Comparison of ENCODE assay signal across 18 cellular contexts in the genomic region with DNA sequence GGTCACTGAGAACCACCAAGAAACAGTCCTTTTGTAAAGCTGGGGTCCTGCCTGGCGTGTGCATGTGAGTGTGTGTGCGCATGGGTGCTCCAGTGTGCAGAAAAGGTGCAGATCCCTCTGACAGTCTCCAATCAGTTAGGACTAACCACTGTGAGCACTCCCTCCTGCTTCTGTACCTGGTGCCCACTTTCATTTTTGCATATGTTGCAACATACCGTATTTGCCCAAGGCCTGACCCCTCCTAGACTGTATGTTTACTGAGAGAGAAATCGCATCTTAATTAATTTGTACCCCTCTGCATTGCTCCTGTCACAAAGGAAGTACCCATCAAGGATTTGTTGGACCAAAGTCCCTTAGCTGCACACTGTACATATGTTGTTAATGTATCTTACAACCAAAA. TPM values are rescaled to one million over a fixed set of nuclear protein-coding genes. Genes with fewer than 3 reads are reported as not detected.
DNase-seq lines count a peak whose midpoint lies in the region; ATAC-seq, FAIRE-seq and TF ChIP-seq lines count a peak whose summit lies in the region.
"Had no signal": no experiment of that assay in that cellular context is flagged by ENCODE, and none has a peak within 500 bp of the region (broad histone marks: within the 10 kb centered on the region; RNA-seq: fewer than 3 reads in every experiment).

No MANE protein-coding gene starts in this region.

- TF ChIP-seq EP300 in K562 (IDR thresholded peaks at IDR 0.05; ENCODE audit: low read length) = no peak

- TF ChIP-seq POLR2A in K562 (conservative IDR thresholded peaks at IDR 0.05) = no peak

- H3K9me1 ChIP-seq in K562 (ENCODE audit: control insufficient read depth, insufficient read depth, low read length) = peaks cover 4% of the 10 kb centered on the region

- H2AFZ ChIP-seq in K562 (ENCODE audit: low read depth, low read length) = no peak overlapping the region
- H2AFZ ChIP-seq: GM23248 had no signal

- CTCF ChIA-PET in K562 (lab: Yijun Ruan, JAX; ENCODE audit: low intra/inter-chr PET ratio) = no interaction called here

- whole genome bisulfite sequencing in right cardiac atrium = 97% methylated on average over 4 of the region's 4 CpGs
- 95% methylated on average over 4 of the region's 4 CpGs for WGBS in K562 (ENCODE audit: insufficient coverage, low coverage, missing lambda C conversion rate)

- POLR2A ChIA-PET in K562 (lab: Yijun Ruan, JAX) = interaction anchor here (0.7 to 1.5 kb wide), 6 partner anchors 8 to 607 kb away, joined by 3 to 5 read pairs (median 3); no protein-coding TSS in a partner anchor

- in situ Hi-C loops in K562 (cut with MboI) = no loop called here

- H3K4me1 ChIP-seq in cardiac muscle cell (ENCODE audit: low read depth) = no peaks in the 10 kb centered on the region
- H3K4me1 ChIP-seq in right cardiac atrium (ENCODE audit: control insufficient read depth, insufficient read depth, low read length) = no peaks in the 10 kb centered on the region
- no peaks in the 10 kb centered on the region for H3K4me1 ChIP-seq in K562 (replicated peaks in 1 of 2; ENCODE audit: control insufficient read depth in 2 of 2, insufficient read depth in 2 of 2, low read length in 2 of 2)
- H3K4me1 ChIP-seq: BLaER1 treated with 17β-estradiol and CSF1 and Interleukin-3, amounts not matched to agents 10 nM and 100 nM had no signal

- H3K4me3 ChIP-seq in cardiac muscle cell (no peak overlapping the region), right cardiac atrium (ENCODE audit: low read length) (no peak overlapping the region), K562 (no peak overlapping the region)
- H3K4me3 ChIP-seq: BLaER1 treated with 17β-estradiol and CSF1 and Interleukin-3, amounts not matched to agents 10 nM and 100 nM; GM23248 had no signal

- no peak overlapping the region for H3K9ac ChIP-seq in K562 (ENCODE audit: insufficient read depth in 1 of 2, low read depth in 2 of 2, low read length in 2 of 2)
- H3K9ac ChIP-seq: BLaER1 treated with 17β-estradiol and CSF1 and Interleukin-3, amounts not matched to agents 10 nM and 100 nM; GM23248 had no signal

- FAIRE-seq in K562 (lab: Jason Lieb, UNC) = no peak
- FAIRE-seq: G401.6, GM12891, GM19239 had no signal

- 0 out of 2 replicates have a peak, but pooled peaks cover 3% of the 10 kb centered on the region for H4K20me1 ChIP-seq in K562 (replicated peaks; ENCODE audit: control insufficient read depth, insufficient read depth, low read length)

- H3K27me3 ChIP-seq in cardiac muscle cell = no peaks in the 10 kb centered on the region
- H3K27me3 ChIP-seq in right cardiac atrium (ENCODE audit: control insufficient read depth, insufficient read depth) = no peaks in the 10 kb centered on the region
- H3K27me3 ChIP-seq in K562 (ENCODE audit: control insufficient read depth in 2 of 2, insufficient read depth in 2 of 2, low read length in 2 of 2) = no peaks in the 10 kb centered on the region
- H3K27me3 ChIP-seq: BLaER1 treated with 17β-estradiol and CSF1 and Interleukin-3, amounts not matched to agents 10 nM and 100 nM had no signal

- ATAC-seq in right cardiac atrium = no peak
- peak; percentile 38; the same call in 2 of the 3 replicates for ATAC-seq in K562
- no peak for ATAC-seq in HG02642 (IDR thresholded peaks at IDR 0.05; ENCODE audit: poor library complexity, unreplicated experiment)
- ATAC-seq: CD8-positive, alpha-beta T cell had no signal

- H3K4me2 ChIP-seq in K562 (ENCODE audit: insufficient read depth, low read length) = no peak overlapping the region
- H3K4me2 ChIP-seq: BLaER1 treated with 17β-estradiol and CSF1 and Interleukin-3, amounts not matched to agents 10 nM and 100 nM had no signal

- H3K79me2 ChIP-seq in K562 (ENCODE audit: control insufficient read depth, insufficient read depth, low read length) = peaks cover 3% of the 10 kb centered on the region; the same call in 1 of the 3 replicates

- H3K36me3 ChIP-seq in cardiac muscle cell (peaks cover 21% of the 10 kb centered on the region), K562 (ENCODE audit: control insufficient read depth, insufficient read depth, low read length) (peaks cover 73% of the 10 kb centered on the region)

- DNase-seq in cardiac muscle cell (ENCODE audit: low read depth in 1 of 2, low spot score in 1 of 2) = no peak
- no peak for DNase-seq in right cardiac atrium
- DNase-seq in K562 (ENCODE audit: extremely low read depth in 1 of 4, low spot score in 3 of 4) = no peak
- peak; percentile 9 for DNase-seq in retina
- no peak for DNase-seq in D341Med (ENCODE audit: low spot score)
- DNase-seq: Calu3; CD8-positive, alpha-beta T cell; DMS 273 treated with DMSO at 0.1 percent for 48 hours; DMS53; DND-41; EL; GM23248; H7 had no signal

- intact Hi-C loops in right cardiac atrium (cut with DNase I) (no loop called here), K562 (cut with micrococcal nuclease) (no loop called here)

- no peaks in the 10 kb centered on the region for H3K9me3 ChIP-seq in cardiac muscle cell (ENCODE audit: low read depth)
- H3K9me3 ChIP-seq in right cardiac atrium (ENCODE audit: control insufficient read depth, low read length) = no peaks in the 10 kb centered on the region
- no peaks in the 10 kb centered on the region for H3K9me3 ChIP-seq in K562 (replicated peaks; ENCODE audit: control insufficient read depth, insufficient read depth, low read depth, low read length)
- H3K9me3 ChIP-seq: BLaER1 treated with 17β-estradiol and CSF1 and Interleukin-3, amounts not matched to agents 10 nM and 100 nM had no signal

- H3K27ac ChIP-seq in cardiac muscle cell (peak overlapping the region; percentile 8), right cardiac atrium (ENCODE audit: low read length) (no peak overlapping the region), K562 (ENCODE audit: extremely low read depth, low read depth, low read length) (no peak overlapping the region)
- H3K27ac ChIP-seq: BLaER1 treated with 17β-estradiol and CSF1 and Interleukin-3, amounts not matched to agents 10 nM and 100 nM; GM23248 had no signal

- BruUV-seq in K562 (replicated peaks; lab: Mats Ljungman, UMichigan) = no TSS peak

- no peak for TF ChIP-seq CTCF in cardiac muscle cell (IDR thresholded peaks at IDR 0.05; ENCODE audit: low read depth, low read length)
- no peak for TF ChIP-seq CTCF in K562 (IDR thresholded peaks at IDR 0.05 in 2 of 3, conservative IDR thresholded peaks at IDR 0.05 in 1 of 3; ENCODE audit: insufficient read depth in 2 of 3, low read depth in 1 of 3, low read length in 3 of 3)

- no peak for TF ChIP-seq RAD21 in K562 (CRISPR knock-in tag; conservative IDR thresholded peaks at IDR 0.05 in 1 of 2, IDR thresholded peaks at IDR 0.05 in 1 of 2)

TF ChIP-seq in K562, 482 proteins besides CTCF, POLR2A, EP300 and RAD21:
- TF ChIP-seq KLF16 (IDR thresholded peaks at IDR 0.05) (no peak), HDAC6 (IDR thresholded peaks at IDR 0.05; ENCODE audit: low read depth, low read length) (no peak), CEBPB (tag; IDR thresholded peaks at IDR 0.05) (0 out of 2 replicates have a peak, but pooled peaks have one; percentile 19), BDP1 (IDR thresholded peaks at IDR 0.05; ENCODE audit: insufficient read depth, insufficient read length) (no peak), SP1 (CRISPR knock-in tag; IDR thresholded peaks at IDR 0.05) (no peak), CEBPG (CRISPR knock-in tag; IDR thresholded peaks at IDR 0.05) (no peak), CEBPG (tag; conservative IDR thresholded peaks at IDR 0.05 in 1 of 2, IDR thresholded peaks at IDR 0.05 in 1 of 2) (peak in 1 of 2 experiments; percentile 7; a peak in 1 of 4 replicates), ZNF77 (CRISPR knock-in tag; IDR thresholded peaks at IDR 0.05) (no peak), SMARCC2 (IDR thresholded peaks at IDR 0.05; ENCODE audit: low read depth) (no peak)

RNA-seq across cellular contexts. Expression of a gene that starts 16.7 kb away (rescaled TPM):
- total RNA-seq in cardiac muscle cell (11.2 and 11.3 TPM in 2 replicates), right cardiac atrium (1 to 10 TPM; 7.1 to 7.8 (median 7.5) TPM), K562 (2014; rRNA removed) (25.4 and 26.9 TPM in 2 replicates), K562 (2014; rRNA removed; fragmentation: Illumina TruSeq; extraction: Trizol) (25.9 and 26.1 TPM in 2 replicates), K562 (2015; rRNA removed; fragmentation: Illumina TruSeq; extraction: Trizol) (29.2 and 30.2 TPM in 2 replicates), K562 (2021) (28.2 and 28.4 TPM in 2 replicates)
- polyA plus RNA-seq in cardiac muscle cell (3.7 and 5.8 TPM in 2 replicates), right cardiac atrium (5.3 TPM), K562 (2011; rRNA removed) (19.0 and 29.1 TPM in 2 replicates), K562 (2014; fragmentation: Illumina TruSeq; extraction: Trizol) (30.1 and 36.1 TPM in 2 replicates), K562 (2014; fragmentation: Nextera tagmentation; extraction: Ambion mirVana) (10 to 100 TPM in 1 of 2 experiments, 1 to 10 TPM in 1; 9.7 to 17.5 TPM), K562 (2014; rRNA removed) (35.3 and 37.9 TPM in 2 replicates)
- 30.7 and 81.3 TPM in 2 replicates for total RNA-seq in K562 (2011; cell fraction: chromatin; rRNA removed; ENCODE audit: low replicate concordance)
- total RNA-seq in K562 (2011; cell fraction: nucleolus; rRNA removed) = 17.8 and 20.4 TPM in 2 replicates
- 36.7 and 53.3 TPM in 2 replicates for total RNA-seq in K562 (2011; cell fraction: nucleoplasm; rRNA removed)
- 16.4 and 39.5 TPM in 2 replicates for polyA plus RNA-seq in K562 (2011; cell fraction: cytosol; rRNA removed)
- polyA plus RNA-seq in K562 (2011; cell fraction: nucleus; rRNA removed) = 29.6 and 42.3 TPM in 2 replicates
- polyA plus RNA-seq in K562 (2012) = 17.0 and 20.7 TPM in 2 replicates
- polyA minus RNA-seq in K562 (2011; rRNA and poly(A)+ RNA removed) = 15.4 and 19.7 TPM in 2 replicates
- polyA minus RNA-seq in K562 (2011; cell fraction: cytosol; rRNA and poly(A)+ RNA removed) = 8.6 and 8.7 TPM in 2 replicates
- 21.9 and 22.2 TPM in 2 replicates for polyA minus RNA-seq in K562 (2011; cell fraction: nucleus; rRNA and poly(A)+ RNA removed)
